ENCODE assay signal across 17 cellular contexts in the genomic region with DNA sequence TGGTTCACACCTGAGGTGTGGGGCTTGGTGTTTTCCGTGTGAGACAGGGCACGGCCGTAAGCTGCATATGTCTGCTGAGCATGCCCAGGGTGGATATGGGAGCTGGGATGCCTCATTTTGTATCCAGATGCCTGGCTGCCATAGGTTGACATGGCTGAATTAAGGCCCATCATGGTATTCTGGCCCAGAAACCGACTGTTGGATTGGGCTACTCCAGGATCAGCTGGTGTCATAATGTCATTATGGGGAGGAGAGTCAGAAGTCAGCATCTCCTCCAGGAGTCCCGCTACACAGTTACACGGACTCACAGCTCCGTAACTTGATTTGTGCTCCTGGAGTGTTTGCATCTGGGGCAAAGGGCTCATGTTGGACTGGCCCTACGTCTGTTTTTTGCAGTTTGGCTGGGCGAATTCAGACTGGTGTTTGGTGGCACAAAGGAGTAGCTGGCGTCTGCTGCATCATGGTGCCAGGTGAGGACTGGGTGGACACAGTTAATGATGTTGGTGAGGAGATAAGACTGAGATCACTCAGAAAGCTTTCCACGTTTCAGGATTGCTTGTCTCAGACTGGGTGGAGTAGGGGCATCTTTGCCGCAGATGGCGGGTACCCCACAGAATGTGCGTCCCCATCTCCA. TPM values are rescaled to one million over a fixed set of nuclear protein-coding genes. Genes with fewer than 3 reads are reported as not detected.
A peak's percentile ranks its signal among the peaks of the same experiment; 100 is the strongest.
DNase-seq lines count a peak whose midpoint lies in the region; ATAC-seq and TF ChIP-seq lines count a peak whose summit lies in the region.
"Had no signal": no experiment of that assay in that cellular context is flagged by ENCODE, and none has a peak within 500 bp of the region (broad histone marks: within the 10 kb centered on the region; RNA-seq: fewer than 3 reads in every experiment).

No MANE protein-coding gene starts in this region.

- no peaks in the 10 kb centered on the region for H3K9me3 Mint-ChIP-seq in activated naive CD4-positive, alpha-beta T cell treated with anti-CD3 and anti-CD28 coated beads, Interleukin-2, amount 50 U/mL, for 24 hours

- no peak for TF ChIP-seq EP300 in esophagus muscularis mucosa (IDR thresholded peaks at IDR 0.05)

- 36% methylated on average over 10 of the region's 14 CpGs for WGBS in esophagus muscularis mucosa

- no peaks in the 10 kb centered on the region for H3K36me3 Mint-ChIP-seq in activated naive CD4-positive, alpha-beta T cell treated with anti-CD3 and anti-CD28 coated beads, Interleukin-2, amount 50 U/mL, for 24 hours

- peaks cover 27% of the 10 kb centered on the region for H3K27me3 Mint-ChIP-seq in activated naive CD4-positive, alpha-beta T cell treated with anti-CD3 and anti-CD28 coated beads, Interleukin-2, amount 50 U/mL, for 24 hours

- no peaks in the 10 kb centered on the region for H3K4me1 ChIP-seq in HUES6 (ENCODE audit: control insufficient read depth, insufficient read depth, low read length)
- peaks cover 3 to 8% (median 7%) of the 10 kb centered on the region in 4 donors for H3K4me1 ChIP-seq in esophagus muscularis mucosa
- H3K4me1 ChIP-seq: right atrium auricular region had no signal

- intact Hi-C loops in esophagus muscularis mucosa (cut with DNase I), result no loop called here
- intact Hi-C loops in dorsolateral prefrontal cortex (cut with DNase I), result no loop called here

- peaks cover 18% of the 10 kb centered on the region for H3K4me1 Mint-ChIP-seq in activated naive CD4-positive, alpha-beta T cell treated with anti-CD3 and anti-CD28 coated beads, Interleukin-2, amount 50 U/mL, for 24 hours

- TF ChIP-seq POLR2A in esophagus muscularis mucosa (IDR thresholded peaks at IDR 0.05; ENCODE audit: low read depth), result no peak

- peak overlapping the region; percentile 49 for H3K4me3 Mint-ChIP-seq in activated naive CD4-positive, alpha-beta T cell treated with anti-CD3 and anti-CD28 coated beads, Interleukin-2, amount 50 U/mL, for 24 hours

- H3K27me3 ChIP-seq in HUES6 (ENCODE audit: control insufficient read depth, insufficient read depth, low read length) (peaks cover 27% of the 10 kb centered on the region), esophagus muscularis mucosa (peaks cover 0 to 40% (median 17%) of the 10 kb centered on the region in 4 donors), dorsolateral prefrontal cortex (peaks cover 0 to 34% (median 24%) of the 10 kb centered on the region in 45 donors)

- TF ChIP-seq CTCF in esophagus muscularis mucosa (IDR thresholded peaks at IDR 0.05), result no peak
- TF ChIP-seq CTCF in dorsolateral prefrontal cortex (IDR thresholded peaks at IDR 0.05 in 54 of 56, conservative IDR thresholded peaks at IDR 0.05 in 2 of 56; ENCODE audit: low read depth in 1 of 56, partially characterized antibody in 56 of 56), result no peak

- ATAC-seq in GM21737 (IDR thresholded peaks at IDR 0.05; ENCODE audit: unreplicated experiment), result no peak
- ATAC-seq: heart right ventricle had no signal

- H3K36me3 ChIP-seq in HUES6 (ENCODE audit: control insufficient read depth, insufficient read depth, low read length) (no peaks in the 10 kb centered on the region), esophagus muscularis mucosa (no peaks in the 10 kb centered on the region)
- H3K36me3 ChIP-seq: heart right ventricle, neutrophil, right atrium auricular region had no signal

- no peaks in the 10 kb centered on the region for H3K9me3 ChIP-seq in HUES6 (ENCODE audit: control insufficient read depth, insufficient read depth, low read depth, low read length)
- H3K9me3 ChIP-seq in esophagus muscularis mucosa, result no peaks in the 10 kb centered on the region
- H3K9me3 ChIP-seq: heart right ventricle, neutrophil, right atrium auricular region had no signal

- DNase-seq in activated naive CD4-positive, alpha-beta T cell treated with Interleukin-2 at 50 U/mL for 16 hours, result no peak
- peak; percentile 90 for DNase-seq in esophagus muscularis mucosa (ENCODE audit: extremely low spot score)
- DNase-seq in retina, result peak; percentile 28
- no peak for DNase-seq in stimulated activated CD4-positive, alpha-beta T cell treated with anti-CD3 and anti-CD28 coated beads, Interleukin-15, amount 100 ng/mL, for 24 hours
- no peak for DNase-seq in dorsolateral prefrontal cortex
- DNase-seq: GF-D8, heart right ventricle, NCI-H1092, NCI-H526 treated with DMSO at 0.1 percent for 48 hours had no signal

- H3K27ac ChIP-seq in HUES6 (ENCODE audit: low read depth, low read length) (no peak overlapping the region), esophagus muscularis mucosa (replicated peaks in 1 of 4) (no peak overlapping the region), dorsolateral prefrontal cortex (no peak overlapping the region)
- H3K27ac ChIP-seq: heart right ventricle, neutrophil, right atrium auricular region had no signal

- H3K4me3 ChIP-seq in HUES6 (ENCODE audit: low read depth, low read length) (peak overlapping the region; percentile 67), esophagus muscularis mucosa (no peak overlapping the region), dorsolateral prefrontal cortex (peak overlapping the region in 1 of 59 donors; percentile 47)

- no peak overlapping the region for H3K9ac ChIP-seq in HUES6 (ENCODE audit: low read length)

- no peak overlapping the region for H3K27ac Mint-ChIP-seq in activated naive CD4-positive, alpha-beta T cell treated with anti-CD3 and anti-CD28 coated beads, Interleukin-2, amount 50 U/mL, for 24 hours

RNA-seq across cellular contexts. Expression of a gene that starts 31.4 kb away (rescaled TPM):
- total RNA-seq in esophagus muscularis mucosa, result not detected
- not detected for total RNA-seq in dorsolateral prefrontal cortex
- total RNA-seq: cardiac septum, heart right ventricle, OCI-LY7, right atrium auricular region, SK-MEL-5 had no signal

RNA-seq across cellular contexts. Expression of a gene that starts 47.8 kb away (rescaled TPM):
- total RNA-seq in esophagus muscularis mucosa, result not detected
- total RNA-seq in dorsolateral prefrontal cortex, result under 1 TPM in 1 of 120 experiments, not detected in 119; 0.09 TPM
- total RNA-seq: cardiac septum, heart right ventricle, right atrium auricular region, SK-MEL-5 had no signal

RNA-seq across cellular contexts. Expression of a gene that starts 59.5 kb away (rescaled TPM):
- total RNA-seq in esophagus muscularis mucosa, result 10 to 100 TPM in 2 of 4 donors, 1 to 10 TPM in 2; 9.1 to 30.6 (median 15.0) TPM
- total RNA-seq in dorsolateral prefrontal cortex, result 10 to 100 TPM in 112 of 120 experiments, 1 to 10 TPM in 8; 5.6 to 47.1 (median 19.9) TPM

Comparison
In these comparisons a context has a peak if more than half of its experiments do, and no peak if none do; other contexts are left out.
1. DNase-seq: peak in esophagus muscularis mucosa (single experiment) and retina (single experiment); none in activated naive CD4-positive, alpha-beta T cell treated with Interleukin-2 at 50 U/mL for 16 hours (single experiment), stimulated activated CD4-positive, alpha-beta T cell treated with anti-CD3 and anti-CD28 coated beads, Interleukin-15, amount 100 ng/mL, for 24 hours (single experiment) and dorsolateral prefrontal cortex (0 of 10).